ENCODE assay signal across 1 cellular context in genomic region chr13:23939666-23940065, GRCh38. TPM values are rescaled to one million over a fixed set of nuclear protein-coding genes. Genes with fewer than 3 reads are reported as not detected.
"Had no signal": no experiment of that assay in that cellular context is flagged by ENCODE, and none has a peak within 500 bp of the region (broad histone marks: within the 10 kb centered on the region; RNA-seq: fewer than 3 reads in every experiment).

No MANE protein-coding gene starts in this region.

RNA-seq across cellular contexts. Expression of gene C1QTNF9B, which starts 42.4 kb away (rescaled TPM):
- total RNA-seq: GM12878 had no signal
